Comparison of ENCODE assay signal across 1 cellular context in genomic region chr2:36246320-36246990, GRCh38.
TF ChIP-seq lines count a peak whose summit lies in the region.

No MANE protein-coding gene starts in this region.

TF ChIP-seq in GM12878, 131 proteins besides CTCF, POLR2A, EP300 and RAD21 (continued from another document and continues in another):
- no peak for TF ChIP-seq ZBTB11 (CRISPR knock-in tag; IDR thresholded peaks at IDR 0.05)
- TF ChIP-seq, protein P1, sequence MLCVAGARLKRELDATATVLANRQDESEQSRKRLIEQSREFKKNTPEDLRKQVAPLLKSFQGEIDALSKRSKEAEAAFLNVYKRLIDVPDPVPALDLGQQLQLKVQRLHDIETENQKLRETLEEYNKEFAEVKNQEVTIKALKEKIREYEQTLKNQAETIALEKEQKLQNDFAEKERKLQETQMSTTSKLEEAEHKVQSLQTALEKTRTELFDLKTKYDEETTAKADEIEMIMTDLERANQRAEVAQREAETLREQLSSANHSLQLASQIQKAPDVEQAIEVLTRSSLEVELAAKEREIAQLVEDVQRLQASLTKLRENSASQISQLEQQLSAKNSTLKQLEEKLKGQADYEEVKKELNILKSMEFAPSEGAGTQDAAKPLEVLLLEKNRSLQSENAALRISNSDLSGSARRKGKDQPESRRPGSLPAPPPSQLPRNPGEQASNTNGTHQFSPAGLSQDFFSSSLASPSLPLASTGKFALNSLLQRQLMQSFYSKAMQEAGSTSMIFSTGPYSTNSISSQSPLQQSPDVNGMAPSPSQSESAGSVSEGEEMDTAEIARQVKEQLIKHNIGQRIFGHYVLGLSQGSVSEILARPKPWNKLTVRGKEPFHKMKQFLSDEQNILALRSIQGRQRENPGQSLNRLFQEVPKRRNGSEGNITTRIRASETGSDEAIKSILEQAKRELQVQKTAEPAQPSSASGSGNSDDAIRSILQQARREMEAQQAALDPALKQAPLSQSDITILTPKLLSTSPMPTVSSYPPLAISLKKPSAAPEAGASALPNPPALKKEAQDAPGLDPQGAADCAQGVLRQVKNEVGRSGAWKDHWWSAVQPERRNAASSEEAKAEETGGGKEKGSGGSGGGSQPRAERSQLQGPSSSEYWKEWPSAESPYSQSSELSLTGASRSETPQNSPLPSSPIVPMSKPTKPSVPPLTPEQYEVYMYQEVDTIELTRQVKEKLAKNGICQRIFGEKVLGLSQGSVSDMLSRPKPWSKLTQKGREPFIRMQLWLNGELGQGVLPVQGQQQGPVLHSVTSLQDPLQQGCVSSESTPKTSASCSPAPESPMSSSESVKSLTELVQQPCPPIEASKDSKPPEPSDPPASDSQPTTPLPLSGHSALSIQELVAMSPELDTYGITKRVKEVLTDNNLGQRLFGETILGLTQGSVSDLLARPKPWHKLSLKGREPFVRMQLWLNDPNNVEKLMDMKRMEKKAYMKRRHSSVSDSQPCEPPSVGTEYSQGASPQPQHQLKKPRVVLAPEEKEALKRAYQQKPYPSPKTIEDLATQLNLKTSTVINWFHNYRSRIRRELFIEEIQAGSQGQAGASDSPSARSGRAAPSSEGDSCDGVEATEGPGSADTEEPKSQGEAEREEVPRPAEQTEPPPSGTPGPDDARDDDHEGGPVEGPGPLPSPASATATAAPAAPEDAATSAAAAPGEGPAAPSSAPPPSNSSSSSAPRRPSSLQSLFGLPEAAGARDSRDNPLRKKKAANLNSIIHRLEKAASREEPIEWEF (IDR thresholded peaks at IDR 0.05; ENCODE audit: insufficient replicate concordance, low read depth, low read length), result no peak
- TF ChIP-seq NRF1 (conservative IDR thresholded peaks at IDR 0.05; ENCODE audit: low read depth, low read length), result no peak
- TF ChIP-seq MXI1 (IDR thresholded peaks at IDR 0.05; ENCODE audit: low read depth, low read length), result no peak
- TF ChIP-seq ZZZ3 (IDR thresholded peaks at IDR 0.05; ENCODE audit: control insufficient read depth, insufficient read length, low read depth), result no peak
- no peak for TF ChIP-seq NFXL1 (IDR thresholded peaks at IDR 0.05; ENCODE audit: borderline replicate concordance)
- no peak for TF ChIP-seq HDAC2 (IDR thresholded peaks at IDR 0.05)
- TF ChIP-seq, protein P2, sequence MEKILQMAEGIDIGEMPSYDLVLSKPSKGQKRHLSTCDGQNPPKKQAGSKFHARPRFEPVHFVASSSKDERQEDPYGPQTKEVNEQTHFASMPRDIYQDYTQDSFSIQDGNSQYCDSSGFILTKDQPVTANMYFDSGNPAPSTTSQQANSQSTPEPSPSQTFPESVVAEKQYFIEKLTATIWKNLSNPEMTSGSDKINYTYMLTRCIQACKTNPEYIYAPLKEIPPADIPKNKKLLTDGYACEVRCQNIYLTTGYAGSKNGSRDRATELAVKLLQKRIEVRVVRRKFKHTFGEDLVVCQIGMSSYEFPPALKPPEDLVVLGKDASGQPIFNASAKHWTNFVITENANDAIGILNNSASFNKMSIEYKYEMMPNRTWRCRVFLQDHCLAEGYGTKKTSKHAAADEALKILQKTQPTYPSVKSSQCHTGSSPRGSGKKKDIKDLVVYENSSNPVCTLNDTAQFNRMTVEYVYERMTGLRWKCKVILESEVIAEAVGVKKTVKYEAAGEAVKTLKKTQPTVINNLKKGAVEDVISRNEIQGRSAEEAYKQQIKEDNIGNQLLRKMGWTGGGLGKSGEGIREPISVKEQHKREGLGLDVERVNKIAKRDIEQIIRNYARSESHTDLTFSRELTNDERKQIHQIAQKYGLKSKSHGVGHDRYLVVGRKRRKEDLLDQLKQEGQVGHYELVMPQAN (conservative IDR thresholded peaks at IDR 0.05), result no peak
- TF ChIP-seq ATF7 (IDR thresholded peaks at IDR 0.05; ENCODE audit: low read depth), result peak; percentile 91
- no peak for TF ChIP-seq STAT3 (IDR thresholded peaks at IDR 0.05; ENCODE audit: low read depth, low read length)
- TF ChIP-seq PML (IDR thresholded peaks at IDR 0.05; ENCODE audit: low read length), result peak; percentile 80
- TF ChIP-seq, protein P3, sequence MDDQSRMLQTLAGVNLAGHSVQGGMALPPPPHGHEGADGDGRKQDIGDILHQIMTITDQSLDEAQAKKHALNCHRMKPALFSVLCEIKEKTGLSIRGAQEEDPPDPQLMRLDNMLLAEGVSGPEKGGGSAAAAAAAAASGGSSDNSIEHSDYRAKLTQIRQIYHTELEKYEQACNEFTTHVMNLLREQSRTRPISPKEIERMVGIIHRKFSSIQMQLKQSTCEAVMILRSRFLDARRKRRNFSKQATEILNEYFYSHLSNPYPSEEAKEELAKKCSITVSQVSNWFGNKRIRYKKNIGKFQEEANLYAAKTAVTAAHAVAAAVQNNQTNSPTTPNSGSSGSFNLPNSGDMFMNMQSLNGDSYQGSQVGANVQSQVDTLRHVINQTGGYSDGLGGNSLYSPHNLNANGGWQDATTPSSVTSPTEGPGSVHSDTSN (IDR thresholded peaks at IDR 0.05; ENCODE audit: insufficient replicate concordance, low read depth, low read length), result no peak
- no peak for TF ChIP-seq CEBPZ (IDR thresholded peaks at IDR 0.05; ENCODE audit: low read depth, low read length)
- no peak for TF ChIP-seq ZNF274 (IDR thresholded peaks at IDR 0.05; ENCODE audit: insufficient read depth, insufficient read length)
- no peak for TF ChIP-seq CHD4 (IDR thresholded peaks at IDR 0.05)
- no peak for TF ChIP-seq SPI1 (IDR thresholded peaks at IDR 0.05; ENCODE audit: borderline replicate concordance, insufficient read depth, low read depth, low read length)
- no peak for TF ChIP-seq ASH2L (IDR thresholded peaks at IDR 0.05; ENCODE audit: borderline replicate concordance, low read depth)
- TF ChIP-seq STAT1 (conservative IDR thresholded peaks at IDR 0.05), result no peak
- no peak for TF ChIP-seq PAX5 (IDR thresholded peaks at IDR 0.05; ENCODE audit: borderline replicate concordance, low read depth, low read length)
- no peak for TF ChIP-seq YY1 (IDR thresholded peaks at IDR 0.05; ENCODE audit: low read depth, low read length)
- no peak for TF ChIP-seq HDAC6 (IDR thresholded peaks at IDR 0.05; ENCODE audit: unreplicated experiment)
- no peak for TF ChIP-seq USF2 (IDR thresholded peaks at IDR 0.05; ENCODE audit: borderline replicate concordance, low read depth, low read length)
- 0 out of 4 replicates have a peak, but pooled peaks of 1 of the 2 experiments have one; percentile 21 for TF ChIP-seq BHLHE40 (IDR thresholded peaks at IDR 0.05; ENCODE audit: borderline replicate concordance in 1 of 2, low read depth in 2 of 2, low read length in 1 of 2)
- TF ChIP-seq BACH1 (IDR thresholded peaks at IDR 0.05; ENCODE audit: borderline replicate concordance), result peak; percentile 42; the same call in 1 of the 2 replicates
- TF ChIP-seq, protein P4, sequence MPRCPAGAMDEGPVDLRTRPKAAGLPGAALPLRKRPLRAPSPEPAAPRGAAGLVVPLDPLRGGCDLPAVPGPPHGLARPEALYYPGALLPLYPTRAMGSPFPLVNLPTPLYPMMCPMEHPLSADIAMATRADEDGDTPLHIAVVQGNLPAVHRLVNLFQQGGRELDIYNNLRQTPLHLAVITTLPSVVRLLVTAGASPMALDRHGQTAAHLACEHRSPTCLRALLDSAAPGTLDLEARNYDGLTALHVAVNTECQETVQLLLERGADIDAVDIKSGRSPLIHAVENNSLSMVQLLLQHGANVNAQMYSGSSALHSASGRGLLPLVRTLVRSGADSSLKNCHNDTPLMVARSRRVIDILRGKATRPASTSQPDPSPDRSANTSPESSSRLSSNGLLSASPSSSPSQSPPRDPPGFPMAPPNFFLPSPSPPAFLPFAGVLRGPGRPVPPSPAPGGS (IDR thresholded peaks at IDR 0.05; ENCODE audit: borderline replicate concordance, insufficient read depth, low read depth, low read length, poor library complexity, severe bottlenecking), result peak; percentile 41
- peak; percentile 94 for TF ChIP-seq ATF2 (IDR thresholded peaks at IDR 0.05; ENCODE audit: low read length)
- no peak for TF ChIP-seq RAD51 (IDR thresholded peaks at IDR 0.05)
- TF ChIP-seq RUNX3 (IDR thresholded peaks at IDR 0.05; ENCODE audit: low read length), result peak; percentile 100
- peak; percentile 66 for TF ChIP-seq MEF2B (IDR thresholded peaks at IDR 0.05; ENCODE audit: partially characterized antibody, poor library complexity, severe bottlenecking)
- peak; percentile 49; the same call in 1 of the 2 replicates for TF ChIP-seq CREB1 (IDR thresholded peaks at IDR 0.05; ENCODE audit: low read depth)
- TF ChIP-seq, protein P5, sequence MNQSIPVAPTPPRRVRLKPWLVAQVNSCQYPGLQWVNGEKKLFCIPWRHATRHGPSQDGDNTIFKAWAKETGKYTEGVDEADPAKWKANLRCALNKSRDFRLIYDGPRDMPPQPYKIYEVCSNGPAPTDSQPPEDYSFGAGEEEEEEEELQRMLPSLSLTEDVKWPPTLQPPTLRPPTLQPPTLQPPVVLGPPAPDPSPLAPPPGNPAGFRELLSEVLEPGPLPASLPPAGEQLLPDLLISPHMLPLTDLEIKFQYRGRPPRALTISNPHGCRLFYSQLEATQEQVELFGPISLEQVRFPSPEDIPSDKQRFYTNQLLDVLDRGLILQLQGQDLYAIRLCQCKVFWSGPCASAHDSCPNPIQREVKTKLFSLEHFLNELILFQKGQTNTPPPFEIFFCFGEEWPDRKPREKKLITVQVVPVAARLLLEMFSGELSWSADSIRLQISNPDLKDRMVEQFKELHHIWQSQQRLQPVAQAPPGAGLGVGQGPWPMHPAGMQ (IDR thresholded peaks at IDR 0.05; ENCODE audit: borderline replicate concordance), result no peak
- no peak for TF ChIP-seq SUZ12 (IDR thresholded peaks at IDR 0.05; ENCODE audit: unreplicated experiment)
- TF ChIP-seq JUND (IDR thresholded peaks at IDR 0.05; ENCODE audit: low read depth, low read length), result no peak
- no peak for TF ChIP-seq SIN3A (IDR thresholded peaks at IDR 0.05; ENCODE audit: low read depth, low read length)
- TF ChIP-seq, protein P6, sequence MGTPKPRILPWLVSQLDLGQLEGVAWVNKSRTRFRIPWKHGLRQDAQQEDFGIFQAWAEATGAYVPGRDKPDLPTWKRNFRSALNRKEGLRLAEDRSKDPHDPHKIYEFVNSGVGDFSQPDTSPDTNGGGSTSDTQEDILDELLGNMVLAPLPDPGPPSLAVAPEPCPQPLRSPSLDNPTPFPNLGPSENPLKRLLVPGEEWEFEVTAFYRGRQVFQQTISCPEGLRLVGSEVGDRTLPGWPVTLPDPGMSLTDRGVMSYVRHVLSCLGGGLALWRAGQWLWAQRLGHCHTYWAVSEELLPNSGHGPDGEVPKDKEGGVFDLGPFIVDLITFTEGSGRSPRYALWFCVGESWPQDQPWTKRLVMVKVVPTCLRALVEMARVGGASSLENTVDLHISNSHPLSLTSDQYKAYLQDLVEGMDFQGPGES (IDR thresholded peaks at IDR 0.05), result no peak
- TF ChIP-seq IKZF1 (conservative IDR thresholded peaks at IDR 0.05), result peak; percentile 79
- TF ChIP-seq DPF2 (IDR thresholded peaks at IDR 0.05), result peak; percentile 88
- TF ChIP-seq ZBED1 (IDR thresholded peaks at IDR 0.05; ENCODE audit: borderline replicate concordance), result peak; percentile 74; the same call in 1 of the 2 replicates
